ENCODE assay signal across 1 cellular context in genomic region chr17:19992803-19993713, GRCh38.
TF ChIP-seq lines count a peak whose summit lies in the region.

No MANE protein-coding gene starts in this region.

TF ChIP-seq in HepG2, 621 proteins besides CTCF, POLR2A, EP300 and RAD21 (continued from another document and continues in another):
- peak; percentile 92 for TF ChIP-seq ZBTB26 (CRISPR knock-in tag; IDR thresholded peaks at IDR 0.05; ENCODE audit: borderline replicate concordance)
- peak; percentile 95 for TF ChIP-seq CEBPG (CRISPR knock-in tag; IDR thresholded peaks at IDR 0.05)
- TF ChIP-seq ZBTB44 (CRISPR knock-in tag; IDR thresholded peaks at IDR 0.05), result no peak
- peak; percentile 66; the same call in 1 of the 2 replicates for TF ChIP-seq ZNF800 (CRISPR knock-in tag; IDR thresholded peaks at IDR 0.05)
- peak; percentile 59; the same call in 1 of the 2 replicates for TF ChIP-seq SMC3 (IDR thresholded peaks at IDR 0.05; ENCODE audit: low read length)
- no peak for TF ChIP-seq ZNF761 (CRISPR knock-in tag; conservative IDR thresholded peaks at IDR 0.05)
- TF ChIP-seq ATF3 (CRISPR knock-in tag; IDR thresholded peaks at IDR 0.05), result peak; percentile 87
- no peak for TF ChIP-seq RARA (CRISPR knock-in tag; IDR thresholded peaks at IDR 0.05)
- peak; percentile 34; the same call in 1 of the 2 replicates for TF ChIP-seq ARID3A (IDR thresholded peaks at IDR 0.05; ENCODE audit: low read depth, low read length)
- peak; percentile 13; the same call in 1 of the 2 replicates for TF ChIP-seq MED1 (CRISPR knock-in tag; IDR thresholded peaks at IDR 0.05)
- TF ChIP-seq KDM2A (CRISPR knock-in tag; IDR thresholded peaks at IDR 0.05; ENCODE audit: borderline replicate concordance, low read depth), result peak; percentile 72; the same call in 1 of the 2 replicates
- no peak for TF ChIP-seq SETDB1 (CRISPR knock-in tag; IDR thresholded peaks at IDR 0.05; ENCODE audit: borderline replicate concordance)
- TF ChIP-seq ZNF124 (CRISPR knock-in tag; IDR thresholded peaks at IDR 0.05), result no peak
- peak; percentile 20; the same call in 1 of the 2 replicates for TF ChIP-seq SAP130 (CRISPR knock-in tag; IDR thresholded peaks at IDR 0.05; ENCODE audit: low read depth)
- peak; percentile 22; the same call in 1 of the 2 replicates for TF ChIP-seq MYC (CRISPR knock-in tag; IDR thresholded peaks at IDR 0.05; ENCODE audit: borderline replicate concordance)
- 0 out of 2 replicates have a peak, but pooled peaks have one; percentile 35 for TF ChIP-seq ZNF614 (CRISPR knock-in tag; IDR thresholded peaks at IDR 0.05; ENCODE audit: borderline replicate concordance)
- TF ChIP-seq SATB2 (CRISPR knock-in tag; IDR thresholded peaks at IDR 0.05), result 0 out of 2 replicates have a peak, but pooled peaks have one; percentile 26
- peak; percentile 33; the same call in 1 of the 2 replicates for TF ChIP-seq ARID5B (CRISPR knock-in tag; IDR thresholded peaks at IDR 0.05)
- no peak for TF ChIP-seq ZNF275 (CRISPR knock-in tag; IDR thresholded peaks at IDR 0.05; ENCODE audit: borderline replicate concordance)
- TF ChIP-seq TFAP4 (IDR thresholded peaks at IDR 0.05; ENCODE audit: borderline replicate concordance, low read depth), result peak; percentile 44; the same call in 1 of the 2 replicates
- TF ChIP-seq ZNF576 (CRISPR knock-in tag; IDR thresholded peaks at IDR 0.05), result no peak
- peak; percentile 54; the same call in 1 of the 2 replicates for TF ChIP-seq ZNF225 (CRISPR knock-in tag; IDR thresholded peaks at IDR 0.05)
- no peak for TF ChIP-seq ZBTB40 (IDR thresholded peaks at IDR 0.05)
- TF ChIP-seq ZBTB40 (CRISPR knock-in tag; IDR thresholded peaks at IDR 0.05), result no peak
- 0 out of 2 replicates have a peak, but pooled peaks have one; percentile 58 for TF ChIP-seq KDM3A (CRISPR knock-in tag; IDR thresholded peaks at IDR 0.05; ENCODE audit: low read depth)
